ENCODE assay signal across 24 cellular contexts in the genomic region with DNA sequence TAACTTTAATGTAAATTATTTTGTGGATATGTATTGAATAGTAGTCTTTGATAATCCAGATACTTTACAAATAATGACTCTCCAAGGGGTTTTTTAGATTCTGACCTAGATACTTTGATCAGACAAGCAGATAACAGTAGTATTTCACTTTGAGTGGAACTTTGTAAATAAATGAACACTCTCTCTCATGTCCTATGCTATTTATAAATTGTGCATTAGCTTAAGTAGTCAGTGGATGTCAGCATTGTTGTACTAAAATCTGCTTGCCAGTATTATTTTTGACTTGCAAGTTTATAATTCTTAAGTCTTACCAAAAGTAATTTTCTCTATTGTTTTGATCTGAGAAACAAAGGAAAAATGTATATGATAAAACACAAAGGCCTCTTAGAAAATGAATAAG.
"Had no signal": no experiment of that assay in that cellular context is flagged by ENCODE, and none has a peak within 500 bp of the region (broad histone marks: within the 10 kb centered on the region; RNA-seq: fewer than 3 reads in every experiment).

No MANE protein-coding gene starts in this region.

- H3K4me3 ChIP-seq: cardiac muscle cell, heart right ventricle, left ventricle myocardium inferior, pancreas, psoas muscle, tibial artery had no signal

- H3K9me3 Mint-ChIP-seq: activated B cell treated with CpG ODN at 0.5 μM for 24 hours; activated CD4-positive, alpha-beta memory T cell treated with anti-CD3 and anti-CD28 coated beads for 36 hours; dendritic cell treated with granulocyte-macrophage colony-stimulating factor and Interleukin-4, amounts not matched to agents 40 ng/mL and 50 ng/mL, for 4 days; T-helper 1 cell treated with Interleukin-12 subunit alpha and Interleukin-12 subunit beta and Interleukin-4 antibody, amounts not matched to agents 30 μg/mL and 1 μg/mL, for 36 hours had no signal

- H3K27me3 ChIP-seq: cardiac muscle cell, heart right ventricle, neutrophil, pancreas, tibial artery had no signal

- H3K27me3 Mint-ChIP-seq: activated B cell treated with CpG ODN at 0.5 μM for 24 hours; activated CD4-positive, alpha-beta memory T cell treated with anti-CD3 and anti-CD28 coated beads for 36 hours; activated naive CD8-positive, alpha-beta T cell treated with anti-CD3 and anti-CD28 coated beads for 36 hours; dendritic cell treated with granulocyte-macrophage colony-stimulating factor and Interleukin-4, amounts not matched to agents 40 ng/mL and 50 ng/mL, for 4 days; stimulated activated naive CD8-positive, alpha-beta T cell treated with anti-CD3 and anti-CD28 coated beads, Interleukin-15, amount 100 ng/mL, for 72 hours had no signal

- H3K4me1 ChIP-seq: pancreas, psoas muscle, tibial artery had no signal

- ATAC-seq: heart right ventricle; natural killer cell; pancreas; psoas muscle; right cardiac atrium; stimulated activated naive CD8-positive, alpha-beta T cell treated with anti-CD3 and anti-CD28 coated beads, Interleukin-15, amount 100 ng/mL, for 72 hours had no signal

- H3K4me3 Mint-ChIP-seq: activated B cell treated with CpG ODN at 0.5 μM for 24 hours; activated CD4-positive, alpha-beta memory T cell treated with anti-CD3 and anti-CD28 coated beads for 36 hours; activated naive CD8-positive, alpha-beta T cell treated with anti-CD3 and anti-CD28 coated beads for 36 hours; dendritic cell treated with granulocyte-macrophage colony-stimulating factor and Interleukin-4, amounts not matched to agents 40 ng/mL and 50 ng/mL, for 4 days; natural killer cell; stimulated activated naive CD8-positive, alpha-beta T cell treated with anti-CD3 and anti-CD28 coated beads, Interleukin-15, amount 100 ng/mL, for 72 hours; T-helper 1 cell treated with Interleukin-12 subunit alpha and Interleukin-12 subunit beta and Interleukin-4 antibody, amounts not matched to agents 30 μg/mL and 1 μg/mL, for 36 hours had no signal

- H3K27ac ChIP-seq: cardiac muscle cell, heart right ventricle, left ventricle myocardium inferior, neutrophil, pancreas, psoas muscle, tibial artery had no signal

- H3K36me3 ChIP-seq: cardiac muscle cell, heart right ventricle, left ventricle myocardium inferior, neutrophil, pancreas, tibial artery had no signal

- DNase-seq: activated B cell treated with CpG ODN at 0.5 μM for 24 hours; activated CD4-positive, alpha-beta memory T cell treated with anti-CD3 and anti-CD28 coated beads for 36 hours; activated CD4-positive, alpha-beta T cell treated with anti-CD3 and anti-CD28 coated beads for 48 hours; activated naive CD4-positive, alpha-beta T cell treated with Interleukin-2 at 50 U/mL for 16 hours; activated naive CD8-positive, alpha-beta T cell treated with anti-CD3 and anti-CD28 coated beads for 36 hours; activated T-cell treated with anti-CD3 and anti-CD28 coated beads, Interleukin-2, amount 50 U/mL, for 48 hours; amygdala; effector CD4-positive, alpha-beta T cell; foreskin fibroblast; heart right ventricle; left ventricle myocardium inferior; mammary epithelial cell; midbrain; natural killer cell; pancreas; psoas muscle; right cardiac atrium; stimulated activated CD4-positive, alpha-beta T cell treated with anti-CD3 and anti-CD28 coated beads, Interleukin-1b, Interleukin-23, amount 100 ng/mL, for 48 hours; stimulated activated naive CD8-positive, alpha-beta T cell treated with anti-CD3 and anti-CD28 coated beads, Interleukin-15, amount 100 ng/mL, for 72 hours; tibial artery had no signal

- H3K4me1 Mint-ChIP-seq: activated B cell treated with CpG ODN at 0.5 μM for 24 hours; activated naive CD8-positive, alpha-beta T cell treated with anti-CD3 and anti-CD28 coated beads for 36 hours; natural killer cell; stimulated activated naive CD8-positive, alpha-beta T cell treated with anti-CD3 and anti-CD28 coated beads, Interleukin-15, amount 100 ng/mL, for 72 hours had no signal

- H3K36me3 Mint-ChIP-seq: activated CD4-positive, alpha-beta memory T cell treated with anti-CD3 and anti-CD28 coated beads for 36 hours; natural killer cell had no signal

- H3K27ac Mint-ChIP-seq: activated B cell treated with CpG ODN at 0.5 μM for 24 hours; activated CD4-positive, alpha-beta memory T cell treated with anti-CD3 and anti-CD28 coated beads for 36 hours; activated naive CD8-positive, alpha-beta T cell treated with anti-CD3 and anti-CD28 coated beads for 36 hours; dendritic cell treated with granulocyte-macrophage colony-stimulating factor and Interleukin-4, amounts not matched to agents 40 ng/mL and 50 ng/mL, for 4 days; natural killer cell; stimulated activated naive CD8-positive, alpha-beta T cell treated with anti-CD3 and anti-CD28 coated beads, Interleukin-15, amount 100 ng/mL, for 72 hours; T-helper 1 cell treated with Interleukin-12 subunit alpha and Interleukin-12 subunit beta and Interleukin-4 antibody, amounts not matched to agents 30 μg/mL and 1 μg/mL, for 36 hours had no signal

- H3K9me3 ChIP-seq: heart right ventricle, left ventricle myocardium inferior, neutrophil, pancreas, psoas muscle, tibial artery had no signal
